ENCODE assay signal across 27 cellular contexts in the genomic region with DNA sequence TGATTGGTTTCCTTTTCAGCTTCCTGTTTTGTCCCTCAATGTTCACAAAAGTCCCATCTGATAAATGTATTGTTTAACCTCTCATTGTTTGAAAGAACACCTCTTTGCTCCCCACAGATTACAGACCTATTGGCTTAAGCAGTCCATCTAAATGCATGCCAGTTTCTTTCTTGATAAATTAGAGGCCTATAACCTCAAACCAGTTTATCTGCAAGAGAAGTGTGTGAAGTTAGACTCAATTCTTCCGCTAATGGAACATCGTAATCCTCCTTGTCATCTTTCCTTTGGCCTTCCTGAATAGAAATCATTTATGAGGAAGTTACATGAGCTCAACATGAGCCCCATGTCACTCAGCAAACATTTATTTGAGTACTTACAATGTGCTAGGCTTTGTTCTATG.
"Had no signal": no experiment of that assay in that cellular context is flagged by ENCODE, and none has a peak within 500 bp of the region (broad histone marks: within the 10 kb centered on the region; RNA-seq: fewer than 3 reads in every experiment).

No MANE protein-coding gene starts in this region.

- H3K27ac Mint-ChIP-seq: activated CD4-positive, alpha-beta T cell treated with anti-CD3 and anti-CD28 coated beads, Interleukin-2, amount 10 ng/mL, durations not matched to agents 7 days and 5 days; activated CD8-positive, alpha-beta T cell treated with anti-CD3 and anti-CD28 coated beads for 36 hours; activated naive CD8-positive, alpha-beta T cell; activated T-helper 2 cell treated with anti-CD3 and anti-CD28 coated beads, Interferon-gamma antibody, Interleukin-2, Interleukin-4, amounts not matched to agents 10 μg/mL and 5 μg/mL and 100 μg/mL, durations not matched to agents 14 hours and 24 hours and 36 hours; effector memory CD8-positive, alpha-beta T cell; natural killer cell; WTC11 had no signal

- H3K4me1 ChIP-seq: body of pancreas, left lung, lower lobe of right lung, testis had no signal

- ATAC-seq: activated CD8-positive, alpha-beta T cell treated with anti-CD3 and anti-CD28 coated beads for 36 hours; body of pancreas; effector memory CD8-positive, alpha-beta T cell; esophagus mucosa; heart left ventricle; left lung; lower lobe of right lung; natural killer cell; sciatic nerve; stimulated activated naive CD8-positive, alpha-beta T cell treated with anti-CD3 and anti-CD28 coated beads, Interleukin-15, Interleukin-2, amounts not matched to agents 100 U/mL and 50 U/mL, for 24 hours had no signal

- H3K27me3 Mint-ChIP-seq: activated CD8-positive, alpha-beta T cell treated with anti-CD3 and anti-CD28 coated beads for 36 hours had no signal

- H3K36me3 ChIP-seq: heart left ventricle, left lung, lower lobe of right lung, neural progenitor cell had no signal

- H3K4me2 ChIP-seq: neural progenitor cell had no signal

- H3K36me3 Mint-ChIP-seq: natural killer cell, WTC11 had no signal

- H3K27ac ChIP-seq: body of pancreas, heart left ventricle, lower lobe of right lung, neural progenitor cell, skin epidermis, testis had no signal

- H3K27me3 ChIP-seq: body of pancreas, heart left ventricle, left lung, neural progenitor cell, testis had no signal

- H3K9me3 ChIP-seq: body of pancreas, heart left ventricle, left lung, lower lobe of right lung, testis had no signal

- H3K4me1 Mint-ChIP-seq: activated CD4-positive, alpha-beta T cell treated with anti-CD3 and anti-CD28 coated beads, Interleukin-2, amount 10 ng/mL, durations not matched to agents 7 days and 5 days had no signal

- H2AFZ ChIP-seq: neural progenitor cell had no signal

- H3K9me3 Mint-ChIP-seq: activated CD4-positive, alpha-beta T cell treated with anti-CD3 and anti-CD28 coated beads, Interleukin-2, amount 10 ng/mL, durations not matched to agents 7 days and 5 days; activated CD8-positive, alpha-beta T cell treated with anti-CD3 and anti-CD28 coated beads for 36 hours; activated T-helper 2 cell treated with anti-CD3 and anti-CD28 coated beads, Interferon-gamma antibody, Interleukin-2, Interleukin-4, amounts not matched to agents 10 μg/mL and 5 μg/mL and 100 μg/mL, durations not matched to agents 14 hours and 24 hours and 36 hours; effector memory CD8-positive, alpha-beta T cell; natural killer cell; neural progenitor cell; WTC11 had no signal

- H3K4me3 Mint-ChIP-seq: activated CD4-positive, alpha-beta T cell treated with anti-CD3 and anti-CD28 coated beads, Interleukin-2, amount 10 ng/mL, durations not matched to agents 7 days and 5 days; activated CD8-positive, alpha-beta T cell treated with anti-CD3 and anti-CD28 coated beads for 36 hours; activated naive CD8-positive, alpha-beta T cell; effector memory CD8-positive, alpha-beta T cell; natural killer cell; neural progenitor cell; WTC11 had no signal

- H3K4me3 ChIP-seq: body of pancreas, coronary artery, heart left ventricle, left lung, lower lobe of right lung, neural progenitor cell, skin epidermis, testis had no signal

- DNase-seq: activated CD4-positive, alpha-beta T cell treated with anti-CD3 and anti-CD28 coated beads for 1 hour; activated CD4-positive, alpha-beta T cell treated with anti-CD3 and anti-CD28 coated beads, Interleukin-2, amount 10 ng/mL, durations not matched to agents 7 days and 5 days; activated CD8-positive, alpha-beta T cell treated with anti-CD3 and anti-CD28 coated beads for 36 hours; activated T-cell treated with anti-CD3 and anti-CD28 coated beads, Interleukin-2, amount 50 U/mL, for 48 hours; anterior cingulate cortex; body of pancreas; effector memory CD8-positive, alpha-beta T cell; foreskin fibroblast; heart left ventricle; kidney glomerular epithelial cell; left lung; lower lobe of right lung; mesendoderm; natural killer cell; stimulated activated CD4-positive, alpha-beta T cell treated with anti-CD3 and anti-CD28 coated beads, Interleukin-12 subunit alpha, Interleukin-12 subunit beta, amount 100 ng/mL, for 4 hours; stimulated activated CD4-positive, alpha-beta T cell treated with anti-CD3 and anti-CD28 coated beads, Interleukin-4, amount 100 ng/mL, for 1 hour; stimulated activated naive CD8-positive, alpha-beta T cell treated with anti-CD3 and anti-CD28 coated beads, Interleukin-15, Interleukin-2, amounts not matched to agents 100 U/mL and 50 U/mL, for 24 hours; T-helper 1 cell; testis had no signal
